Comparison of ENCODE assay signal across 8 cellular contexts in genomic region chr4:16227462-16227868, GRCh38. TPM values are rescaled to one million over a fixed set of nuclear protein-coding genes. Genes with fewer than 3 reads are reported as not detected.
DNase-seq lines count a peak whose midpoint lies in the region; ATAC-seq and TF ChIP-seq lines count a peak whose summit lies in the region.

No MANE protein-coding gene starts in this region.

- TF ChIP-seq CTCF in OCI-LY3 (IDR thresholded peaks at IDR 0.05; ENCODE audit: low read depth, low read length): no peak
- no peak for TF ChIP-seq CTCF in breast epithelium (IDR thresholded peaks at IDR 0.05)

- H3K4me3 ChIP-seq in OCI-LY3 (ENCODE audit: low read length) (peak overlapping the region; percentile 93), breast epithelium (peak overlapping the region; percentile 79 to 89 (median 86))

- peaks cover 47% of the 10 kb centered on the region for H3K79me2 ChIP-seq in OCI-LY3 (ENCODE audit: low read length)

- no peak for TF ChIP-seq POLR2A in breast epithelium (IDR thresholded peaks at IDR 0.05)

- H3K4me1 ChIP-seq in OCI-LY3 (ENCODE audit: low read length) (peaks cover 11% of the 10 kb centered on the region), breast epithelium (peaks cover 0 to 12% of the 10 kb centered on the region in 2 donors)

- intact Hi-C loops in breast epithelium (cut with DNase I; ENCODE audit: low total_unique reads): no loop called here

- peak overlapping the region; percentile 97 for H3K4me2 ChIP-seq in OCI-LY3 (ENCODE audit: low read length)

- peak overlapping the region; percentile 79 for H3K9ac ChIP-seq in OCI-LY3 (ENCODE audit: low read length)

- H3K36me3 ChIP-seq in OCI-LY3 (replicated peaks; ENCODE audit: low read depth, low read length) (peaks cover 3% of the 10 kb centered on the region), breast epithelium (no peaks in the 10 kb centered on the region)

- DNase-seq in stimulated activated CD4-positive, alpha-beta T cell treated with anti-CD3 and anti-CD28 coated beads, Interleukin-2, amount 100 ng/mL, for 24 hours: peak; percentile 22 to 26
- DNase-seq in stimulated activated CD4-positive, alpha-beta T cell treated with anti-CD3 and anti-CD28 coated beads, Interleukin-12 subunit alpha, Interleukin-12 subunit beta, amount 100 ng/mL, for 4 hours: no peak
- DNase-seq in breast epithelium (ENCODE audit: low spot score in 2 of 2) (peak in 1 of 2 donors; percentile 21), inferior parietal cortex (ENCODE audit: extremely low spot score) (peak; percentile 65)
- peak; percentile 7 for DNase-seq in stimulated activated CD4-positive, alpha-beta T cell treated with anti-CD3 and anti-CD28 coated beads, Interleukin-4, amount 100 ng/mL, for 24 hours

- H4K20me1 ChIP-seq in OCI-LY3 (ENCODE audit: insufficient read depth, low read length): peaks cover 20% of the 10 kb centered on the region; the same call in 1 of the 2 replicates

- H3K27ac ChIP-seq in OCI-LY3 (ENCODE audit: low read length): 0 out of 2 replicates have a peak overlapping the region, but pooled peaks have one; percentile 53
- peak overlapping the region; percentile 95 to 99 for H3K27ac ChIP-seq in breast epithelium

- no peaks in the 10 kb centered on the region for H3K27me3 ChIP-seq in OCI-LY3 (ENCODE audit: low read depth, low read length)
- H3K27me3 ChIP-seq in breast epithelium: no peaks in the 10 kb centered on the region

- H3K9me3 ChIP-seq in OCI-LY3 (ENCODE audit: insufficient read depth, low read length) (no peaks in the 10 kb centered on the region), breast epithelium (no peaks in the 10 kb centered on the region)

- ATAC-seq in GM19452 (IDR thresholded peaks at IDR 0.05; ENCODE audit: unreplicated experiment) (no peak), GM19463 (IDR thresholded peaks at IDR 0.05; ENCODE audit: unreplicated experiment) (no peak)

- no peak overlapping the region for H2AFZ ChIP-seq in OCI-LY3 (ENCODE audit: low read depth, low read length)

RNA-seq across cellular contexts. Expression of gene TAPT1, which starts 1.2 kb away (rescaled TPM):
- 10 to 100 TPM; 39.7 to 52.5 (median 43.0) TPM for total RNA-seq in breast epithelium
